In genomic region chr4:94457692-94458106, GRCh38 we compare ENCODE assay signal across 9 cellular contexts. TPM values are rescaled to one million over a fixed set of nuclear protein-coding genes. Genes with fewer than 3 reads are reported as not detected.
DNase-seq lines count a peak whose midpoint lies in the region; ATAC-seq and TF ChIP-seq lines count a peak whose summit lies in the region.
"Had no signal": no experiment of that assay in that cellular context is flagged by ENCODE, and none has a peak within 500 bp of the region (broad histone marks: within the 10 kb centered on the region; RNA-seq: fewer than 3 reads in every experiment).

No MANE protein-coding gene starts in this region.

- no peak overlapping the region for H3K4me3 Mint-ChIP-seq in activated CD4-positive, alpha-beta memory T cell treated with anti-CD3 and anti-CD28 coated beads, Interleukin-2, amount 10 ng/mL, durations not matched to agents 7 days and 5 days

- H2BK15ac ChIP-seq in IMR-90 (ENCODE audit: low read depth, low read length): no peak overlapping the region

- peak overlapping the region; percentile 61; the same call in 1 of the 2 replicates for H3K4me2 ChIP-seq in IMR-90 (ENCODE audit: low read depth, low read length)

- peak; percentile 22 for ATAC-seq in IMR-90 (ENCODE audit: low read depth)
- no peak for ATAC-seq in HG02642 (IDR thresholded peaks at IDR 0.05; ENCODE audit: poor library complexity, unreplicated experiment)
- no peak for ATAC-seq in HG03108 (IDR thresholded peaks at IDR 0.05; ENCODE audit: unreplicated experiment)

- H3K27me3 Mint-ChIP-seq in activated CD4-positive, alpha-beta memory T cell treated with anti-CD3 and anti-CD28 coated beads, Interleukin-2, amount 10 ng/mL, durations not matched to agents 7 days and 5 days: no peaks in the 10 kb centered on the region

- H3K4me1 ChIP-seq in IMR-90 (ENCODE audit: control insufficient read depth, insufficient read depth, low read length) (peaks cover 4% of the 10 kb centered on the region; the same call in 1 of the 2 replicates), suprapubic skin (peaks cover 68% of the 10 kb centered on the region)

- H3K27me3 ChIP-seq in IMR-90 (ENCODE audit: control insufficient read depth, insufficient read depth, low read length) (no peaks in the 10 kb centered on the region), kidney epithelial cell (ENCODE audit: control insufficient read depth, insufficient read depth, low read length) (no peaks in the 10 kb centered on the region), suprapubic skin (no peaks in the 10 kb centered on the region)

- CTCF ChIA-PET in IMR-90 (lab: Yijun Ruan, JAX): no interaction called here
- CTCF ChIA-PET in activated CD4-positive, alpha-beta memory T cell treated with anti-CD3 and anti-CD28 coated beads, Interleukin-2, amount 10 ng/mL, durations not matched to agents 7 days and 5 days (lab: Charles Lee): no interaction called here

- 0 out of 2 replicates have a peak overlapping the region, but pooled peaks have one; percentile 4 for H2BK20ac ChIP-seq in IMR-90 (ENCODE audit: low read depth, low read length)

- H3K36me3 ChIP-seq in IMR-90 (ENCODE audit: control insufficient read depth, insufficient read depth, low read length) (peaks cover 4% of the 10 kb centered on the region; the same call in 1 of the 2 replicates), kidney epithelial cell (ENCODE audit: control insufficient read depth, insufficient read depth, low read length) (no peaks in the 10 kb centered on the region), suprapubic skin (peaks cover 6% of the 10 kb centered on the region)

- peak overlapping the region in 1 of 2 experiments; percentile 74; a peak in 2 of 4 replicates for H4K8ac ChIP-seq in IMR-90 (ENCODE audit: low read depth in 2 of 2, low read length in 2 of 2)

- peaks cover 37% of the 10 kb centered on the region for H4K20me1 ChIP-seq in IMR-90 (ENCODE audit: insufficient read depth, low read length)

- dilution Hi-C loops in IMR-90 (cut with HindIII; ENCODE audit: low sequenced_read_pairs, unreplicated experiment): no loop called here

- H4K91ac ChIP-seq in IMR-90 (ENCODE audit: insufficient read depth, low read depth, low read length): no peak overlapping the region

- TF ChIP-seq POLR2A in IMR-90 (IDR thresholded peaks at IDR 0.05; ENCODE audit: low read depth, low read length): no peak
- TF ChIP-seq POLR2A in suprapubic skin (IDR thresholded peaks at IDR 0.05): no peak

- no peak overlapping the region for H4K5ac ChIP-seq in IMR-90 (ENCODE audit: low read depth, low read length)

- no peak overlapping the region; the same call in 1 of the 2 replicates for H3K4ac ChIP-seq in IMR-90 (ENCODE audit: low read depth, low read length)

- no peak overlapping the region for H3K56ac ChIP-seq in IMR-90 (ENCODE audit: extremely low read depth, insufficient read depth, low read length)

- H3K23ac ChIP-seq in IMR-90 (ENCODE audit: low read depth, low read length): peak overlapping the region; percentile 59; the same call in 1 of the 2 replicates

- H3K4me3 ChIP-seq in IMR-90 (ENCODE audit: insufficient read depth, low read depth, low read length): no peak overlapping the region
- no peak overlapping the region for H3K4me3 ChIP-seq in kidney epithelial cell (ENCODE audit: low read depth, low read length)
- H3K4me3 ChIP-seq in suprapubic skin: peak overlapping the region; percentile 5

- peaks cover 6 to 38% of the 10 kb centered on the region in 2 experiments for H3K79me1 ChIP-seq in IMR-90 (ENCODE audit: low read depth in 1 of 2, low read length in 2 of 2)

- no peak for TF ChIP-seq EP300 in suprapubic skin (IDR thresholded peaks at IDR 0.05)

- H3K14ac ChIP-seq in IMR-90 (replicated peaks; ENCODE audit: low read depth, low read length): peak overlapping the region; percentile 73

- no peak overlapping the region for H3K27ac Mint-ChIP-seq in activated CD4-positive, alpha-beta memory T cell treated with anti-CD3 and anti-CD28 coated beads, Interleukin-2, amount 10 ng/mL, durations not matched to agents 7 days and 5 days

- H3K27ac ChIP-seq in IMR-90 (ENCODE audit: insufficient read depth, low read length) (no peak overlapping the region), suprapubic skin (peak overlapping the region; percentile 44)

- no peak for DNase-seq in IMR-90
- DNase-seq in astrocyte of the hippocampus (ENCODE audit: low read depth, low spot score): peak; percentile 69
- DNase-seq in kidney epithelial cell (ENCODE audit: low read depth): peak; percentile 25
- DNase-seq in suprapubic skin (ENCODE audit: low spot score in 2 of 2): no peak
- no peak for DNase-seq in activated CD4-positive, alpha-beta memory T cell treated with anti-CD3 and anti-CD28 coated beads, Interleukin-2, amount 10 ng/mL, durations not matched to agents 7 days and 5 days
- no peak for DNase-seq in COLO668 (lab: John Stamatoyannopoulos, UW; ENCODE audit: unreplicated experiment)
- DNase-seq: activated CD4-positive, CD25-positive, alpha-beta regulatory T cell treated with anti-CD3 and anti-CD28 coated beads, Interleukin-2, amount 50 U/mL, for 72 hours had no signal

- H2BK120ac ChIP-seq in IMR-90 (ENCODE audit: low read depth, low read length): no peak overlapping the region

- H2BK5ac ChIP-seq in IMR-90 (ENCODE audit: low read depth, low read length, poor library complexity, severe bottlenecking): peak overlapping the region; percentile 34

- no peak for TF ChIP-seq RAD21 in IMR-90 (IDR thresholded peaks at IDR 0.05; ENCODE audit: low read length)

- no peak overlapping the region for H2AK9ac ChIP-seq in IMR-90 (replicated peaks; ENCODE audit: low read depth, low read length, poor library complexity)

- peaks cover 19% of the 10 kb centered on the region for H3K4me1 Mint-ChIP-seq in activated CD4-positive, alpha-beta memory T cell treated with anti-CD3 and anti-CD28 coated beads, Interleukin-2, amount 10 ng/mL, durations not matched to agents 7 days and 5 days

- peak overlapping the region; percentile 25; the same call in 1 of the 2 replicates for H2AK5ac ChIP-seq in IMR-90 (ENCODE audit: low read depth, low read length)

- H2AFZ ChIP-seq in IMR-90 (replicated peaks; ENCODE audit: low read length, poor library complexity): no peak overlapping the region

- intact Hi-C loops in IMR-90 (cut with micrococcal nuclease): no loop called here

- no peak overlapping the region for H3K18ac ChIP-seq in IMR-90 (ENCODE audit: low read depth, low read length)

- peaks cover 2% of the 10 kb centered on the region for H3K36me3 Mint-ChIP-seq in activated CD4-positive, alpha-beta memory T cell treated with anti-CD3 and anti-CD28 coated beads, Interleukin-2, amount 10 ng/mL, durations not matched to agents 7 days and 5 days (ENCODE audit: low read depth)

- H3K9me3 Mint-ChIP-seq in activated CD4-positive, alpha-beta memory T cell treated with anti-CD3 and anti-CD28 coated beads, Interleukin-2, amount 10 ng/mL, durations not matched to agents 7 days and 5 days: no peaks in the 10 kb centered on the region

- no peak overlapping the region; the same call in 1 of the 2 replicates for H3K9ac ChIP-seq in IMR-90 (ENCODE audit: low read depth, low read length)

- in situ Hi-C loops in IMR-90 (cut with MboI; ENCODE audit: low sequenced_read_pairs): no loop called here

- peaks cover 9% of the 10 kb centered on the region for H3K9me1 ChIP-seq in IMR-90 (ENCODE audit: insufficient read depth, low read length)

- BruUV-seq in IMR-90 (replicated peaks; lab: Mats Ljungman, UMichigan): no TSS peak

- POLR2A ChIA-PET in IMR-90 (lab: Charles Lee; ENCODE audit: unreplicated experiment): no interaction called here
- POLR2A ChIA-PET in activated CD4-positive, alpha-beta memory T cell treated with anti-CD3 and anti-CD28 coated beads, Interleukin-2, amount 10 ng/mL, durations not matched to agents 7 days and 5 days (lab: Charles Lee): no interaction called here

- no peak for TF ChIP-seq CTCF in IMR-90 (conservative IDR thresholded peaks at IDR 0.05; ENCODE audit: low read depth, low read length)
- TF ChIP-seq CTCF in kidney epithelial cell (IDR thresholded peaks at IDR 0.05; ENCODE audit: insufficient read depth, low read length, poor library complexity, severe bottlenecking): no peak
- no peak for TF ChIP-seq CTCF in suprapubic skin (IDR thresholded peaks at IDR 0.05)

- no peaks in the 10 kb centered on the region for H3K9me3 ChIP-seq in IMR-90 (ENCODE audit: control insufficient read depth, insufficient read depth, low read length)
- no peaks in the 10 kb centered on the region for H3K9me3 ChIP-seq in suprapubic skin

- WGBS in IMR-90 (ENCODE audit: extremely low coverage in 2 of 2, insufficient read length in 1 of 2), 2 experiments: no CpG with 5 or more reads among the region's 1 CpG
- 3% methylated on average over 1 of the region's 1 CpG for WGBS in suprapubic skin

TF ChIP-seq in IMR-90, 13 proteins besides CTCF, POLR2A, EP300 and RAD21:
- TF ChIP-seq NFE2L2 (IDR thresholded peaks at IDR 0.05; ENCODE audit: low read depth, low read length) (no peak), CHD1 (IDR thresholded peaks at IDR 0.05; ENCODE audit: low read depth, low read length) (no peak), SMC3 (IDR thresholded peaks at IDR 0.05; ENCODE audit: low read depth, low read length) (no peak), MXI1 (IDR thresholded peaks at IDR 0.05; ENCODE audit: borderline replicate concordance, low read depth, low read length) (no peak), FOS (IDR thresholded peaks at IDR 0.05; ENCODE audit: low read depth, low read length) (no peak), MAFK (IDR thresholded peaks at IDR 0.05; ENCODE audit: low read depth, low read length) (no peak), MAZ (IDR thresholded peaks at IDR 0.05; ENCODE audit: borderline replicate concordance, low read depth, low read length) (no peak), RCOR1 (IDR thresholded peaks at IDR 0.05; ENCODE audit: insufficient replicate concordance, low read length) (no peak)
- TF ChIP-seq, protein P1, sequence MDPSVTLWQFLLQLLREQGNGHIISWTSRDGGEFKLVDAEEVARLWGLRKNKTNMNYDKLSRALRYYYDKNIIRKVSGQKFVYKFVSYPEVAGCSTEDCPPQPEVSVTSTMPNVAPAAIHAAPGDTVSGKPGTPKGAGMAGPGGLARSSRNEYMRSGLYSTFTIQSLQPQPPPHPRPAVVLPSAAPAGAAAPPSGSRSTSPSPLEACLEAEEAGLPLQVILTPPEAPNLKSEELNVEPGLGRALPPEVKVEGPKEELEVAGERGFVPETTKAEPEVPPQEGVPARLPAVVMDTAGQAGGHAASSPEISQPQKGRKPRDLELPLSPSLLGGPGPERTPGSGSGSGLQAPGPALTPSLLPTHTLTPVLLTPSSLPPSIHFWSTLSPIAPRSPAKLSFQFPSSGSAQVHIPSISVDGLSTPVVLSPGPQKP (IDR thresholded peaks at IDR 0.05; ENCODE audit: borderline replicate concordance, low read depth, low read length): no peak

RNA-seq across cellular contexts. Expression of gene PDLIM5, which starts 6.0 kb away (rescaled TPM):
- total RNA-seq in IMR-90 (2012; rRNA removed) (159 and 188 TPM in 2 replicates), kidney epithelial cell (75.3 and 87.1 TPM in 2 replicates), suprapubic skin (100 to 1,000 TPM in 2 of 4 donors, 10 to 100 TPM in 2; 90.5 to 148 (median 115) TPM)
- 96.5 and 98.9 TPM in 2 replicates for polyA plus RNA-seq in IMR-90 (2012; rRNA removed)
- 50.8 and 51.2 TPM in 2 replicates for polyA plus RNA-seq in IMR-90 (2012; cell fraction: cytosol; rRNA removed)
- polyA plus RNA-seq in IMR-90 (2012; cell fraction: nucleus; rRNA removed; ENCODE audit: low replicate concordance): 53.9 and 106 TPM in 2 replicates
- total RNA-seq in activated CD4-positive, alpha-beta memory T cell treated with anti-CD3 and anti-CD28 coated beads, Interleukin-2, amount 10 ng/mL, durations not matched to agents 7 days and 5 days: 10 to 100 TPM; 24.0 to 24.9 TPM

Comparison
In these comparisons a context has a peak if more than half of its experiments do, and no peak if none do; other contexts are left out.
1. DNase-seq: peak in astrocyte of the hippocampus (single experiment) and kidney epithelial cell (single experiment); none in IMR-90 (single experiment), suprapubic skin (0 of 2), activated CD4-positive, alpha-beta memory T cell treated with anti-CD3 and anti-CD28 coated beads, Interleukin-2, amount 10 ng/mL, durations not matched to agents 7 days and 5 days (single experiment) and COLO668 (single experiment).